Comparison of ENCODE assay signal across 8 cellular contexts in the genomic region with DNA sequence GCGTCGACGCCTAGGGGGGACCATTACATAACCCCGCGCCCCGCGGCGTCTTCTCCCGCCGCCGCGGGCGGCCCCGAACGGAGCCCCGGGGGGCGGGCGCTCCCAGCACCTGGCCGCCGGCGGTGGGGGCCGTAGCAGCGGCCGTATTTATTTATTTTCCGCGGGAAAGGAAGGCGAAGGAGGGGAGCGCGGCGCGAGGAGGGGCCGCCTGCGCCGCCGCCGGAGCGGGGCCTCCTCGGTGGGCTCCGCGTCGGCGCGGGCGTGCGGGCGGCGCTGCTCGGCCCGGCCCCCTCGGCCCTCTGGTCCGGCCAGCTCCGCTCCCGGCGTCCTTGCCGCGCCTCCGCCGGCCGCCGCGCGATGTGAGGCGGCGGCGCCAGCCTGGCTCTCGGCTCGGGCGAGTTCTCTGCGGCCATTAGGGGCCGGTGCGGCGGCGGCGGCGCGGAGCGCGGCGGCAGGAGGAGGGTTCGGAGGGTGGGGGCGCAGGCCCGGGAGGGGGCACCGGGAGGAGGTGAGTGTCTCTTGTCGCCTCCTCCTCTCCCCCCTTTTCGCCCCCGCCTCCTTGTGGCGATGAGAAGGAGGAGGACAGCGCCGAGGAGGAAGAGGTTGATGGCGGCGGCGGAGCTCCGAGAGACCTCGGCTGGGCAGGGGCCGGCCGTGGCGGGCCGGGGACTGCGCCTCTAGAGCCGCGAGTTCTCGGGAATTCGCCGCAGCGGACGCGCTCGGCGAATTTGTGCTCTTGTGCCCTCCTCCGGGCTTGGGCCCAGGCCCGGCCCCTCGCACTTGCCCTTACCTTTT. TPM values are rescaled to one million over a fixed set of nuclear protein-coding genes. Genes with fewer than 3 reads are reported as not detected.
DNase-seq lines count a peak whose midpoint lies in the region; ATAC-seq, FAIRE-seq and TF ChIP-seq lines count a peak whose summit lies in the region.

A gene (plus strand): TSS at position 570 of the 795 bp plus-strand sequence. CDS start 413 bp downstream, outside the sequence.

- peaks cover 40% of the 10 kb centered on the region for H3K4me1 Mint-ChIP-seq in dendritic cell treated with granulocyte-macrophage colony-stimulating factor and Interleukin-4, amounts not matched to agents 40 ng/mL and 50 ng/mL, for 4 days (ENCODE audit: low read depth)

- no peaks in the 10 kb centered on the region for H3K27me3 Mint-ChIP-seq in dendritic cell treated with granulocyte-macrophage colony-stimulating factor and Interleukin-4, amounts not matched to agents 40 ng/mL and 50 ng/mL, for 4 days

- H3K27me3 ChIP-seq in liver (ENCODE audit: control insufficient read depth in 4 of 4, insufficient read depth in 4 of 4, low read length in 3 of 4) = no peaks in the 10 kb centered on the region

- DNase-seq in A549 (ENCODE audit: low read depth in 1 of 2, low spot score in 1 of 2) = peak; percentile 73 to 88
- DNase-seq in NCI-H460 (ENCODE audit: extremely low read depth, low read depth) = peak; percentile 78
- peak; percentile 59 to 75 for DNase-seq in activated CD4-positive, alpha-beta T cell treated with anti-CD3 and anti-CD28 coated beads, Interleukin-2, amount 50 U/mL, for 24 hours (ENCODE audit: low read depth in 1 of 2, low spot score in 1 of 2)
- peak; percentile 85 for DNase-seq in stimulated activated CD4-positive, alpha-beta T cell treated with anti-CD3 and anti-CD28 coated beads, Interleukin-4, amount 100 ng/mL, for 24 hours

- TF ChIP-seq CTCF in A549 (IDR thresholded peaks at IDR 0.05) = no peak
- TF ChIP-seq CTCF in liver (IDR thresholded peaks at IDR 0.05; ENCODE audit: low read depth, low read length, missing input control) = peak; percentile 19

- no peaks in the 10 kb centered on the region for H3K9me3 Mint-ChIP-seq in dendritic cell treated with granulocyte-macrophage colony-stimulating factor and Interleukin-4, amounts not matched to agents 40 ng/mL and 50 ng/mL, for 4 days

- TF ChIP-seq EP300 in A549 (IDR thresholded peaks at IDR 0.05) = no peak

- no peaks in the 10 kb centered on the region for H3K9me3 ChIP-seq in A549
- H3K9me3 ChIP-seq in liver (ENCODE audit: control insufficient read depth in 4 of 4, low read length in 3 of 4) = no peaks in the 10 kb centered on the region

- H3K27ac ChIP-seq in A549 = peak within 1 kb of the TSS; percentile 99 to 100
- H3K27ac ChIP-seq in liver (ENCODE audit: low read depth in 1 of 2, low read length in 2 of 2) = peak within 1 kb of the TSS; percentile 99 to 100

- 0% methylated on average over 26 of the region's 112 CpGs for WGBS in A549 (ENCODE audit: missing lambda C conversion rate)
- under 1% methylated on average over 112 of the region's 112 CpGs for WGBS in liver

- POLR2A ChIA-PET in A549 (lab: Yijun Ruan, JAX) = interaction anchor here (0.5 to 4.6 kb wide), 3 partner anchors 70 to 583 kb away, joined by 5 to 32 read pairs (median 26); a partner anchor contains a TSS

- no peak for FAIRE-seq in A549 (lab: Jason Lieb, UNC)

- H3K9ac ChIP-seq in liver (ENCODE audit: low read depth in 1 of 2, low read length in 2 of 2) = peak within 1 kb of the TSS; percentile 91 to 98

- peak within 1 kb of the TSS; percentile 90 for H3K4me3 ChIP-seq in A549
- H3K4me3 ChIP-seq in liver (ENCODE audit: low read depth in 1 of 3, low read length in 3 of 3) = peak within 1 kb of the TSS; percentile 85 to 98 (median 90)

- peak within 1 kb of the TSS; percentile 100 for H3K4me3 Mint-ChIP-seq in dendritic cell treated with granulocyte-macrophage colony-stimulating factor and Interleukin-4, amounts not matched to agents 40 ng/mL and 50 ng/mL, for 4 days

- intact Hi-C loops in dendritic cell treated with granulocyte-macrophage colony-stimulating factor and Interleukin-4, amounts not matched to agents 40 ng/mL and 50 ng/mL, for 4 days (cut with micrococcal nuclease) = loop anchor here (5.0 kb wide), 2 partner anchors 125 to 170 kb away; no protein-coding TSS in a partner anchor

- H3K36me3 ChIP-seq in liver (ENCODE audit: control insufficient read depth in 4 of 4, insufficient read depth in 3 of 4, low read depth in 1 of 4, low read length in 3 of 4) = no peaks in the 10 kb centered on the region

- TF ChIP-seq POLR2A in A549 (IDR thresholded peaks at IDR 0.05; ENCODE audit: low read length) = no peak; the same call in 1 of the 2 replicates

- peak within 1 kb of the TSS; percentile 88 for H3K4me2 ChIP-seq in A549

- ATAC-seq in A549 (peak; percentile 67 to 70), GM18502 (IDR thresholded peaks at IDR 0.05; ENCODE audit: poor library complexity, unreplicated experiment) (peak; percentile 42), HG02943 (IDR thresholded peaks at IDR 0.05; ENCODE audit: low read depth, unreplicated experiment) (peak; percentile 33)

- peak within 1 kb of the TSS; percentile 100 for H3K27ac Mint-ChIP-seq in dendritic cell treated with granulocyte-macrophage colony-stimulating factor and Interleukin-4, amounts not matched to agents 40 ng/mL and 50 ng/mL, for 4 days

- peaks cover 46% of the 10 kb centered on the region for H3K36me3 Mint-ChIP-seq in dendritic cell treated with granulocyte-macrophage colony-stimulating factor and Interleukin-4, amounts not matched to agents 40 ng/mL and 50 ng/mL, for 4 days (ENCODE audit: low read depth)

- no peak for TF ChIP-seq RAD21 in A549 (conservative IDR thresholded peaks at IDR 0.05 in 1 of 2, IDR thresholded peaks at IDR 0.05 in 1 of 2)
- peak in 1 of 2 donors; percentile 34 for TF ChIP-seq RAD21 in liver (IDR thresholded peaks at IDR 0.05)

- H3K4me1 ChIP-seq in A549 (peaks cover 27% of the 10 kb centered on the region), liver (ENCODE audit: control insufficient read depth in 4 of 4, insufficient read depth in 4 of 4, low read length in 3 of 4) (peaks cover 8 to 46% (median 33%) of the 10 kb centered on the region in 4 donors)

- CTCF ChIA-PET in A549 (lab: Yijun Ruan, JAX) = interaction anchor here (0.6 to 3.1 kb wide), 4 partner anchors 14 to 235 kb away, joined by 3 to 13 read pairs (median 3); no protein-coding TSS in a partner anchor

TF ChIP-seq in A549, 52 proteins besides CTCF, POLR2A, EP300 and RAD21:
- TF ChIP-seq RCOR1 (IDR thresholded peaks at IDR 0.05; ENCODE audit: low read depth, low read length) (no peak), JUN (IDR thresholded peaks at IDR 0.05) (peak; percentile 1 to 74; a peak in 3 of 5 replicates), PHF8 (IDR thresholded peaks at IDR 0.05; ENCODE audit: borderline replicate concordance, low read depth) (peak; percentile 27; the same call in 1 of the 2 replicates), BHLHE40 (IDR thresholded peaks at IDR 0.05; ENCODE audit: low read depth, low read length) (no peak), FOXS1 (CRISPR knock-in tag; IDR thresholded peaks at IDR 0.05) (no peak), CEBPB (IDR thresholded peaks at IDR 0.05) (peak in 1 of 2 experiments; percentile 35; a peak in 1 of 4 replicates)
- TF ChIP-seq, protein P1, sequence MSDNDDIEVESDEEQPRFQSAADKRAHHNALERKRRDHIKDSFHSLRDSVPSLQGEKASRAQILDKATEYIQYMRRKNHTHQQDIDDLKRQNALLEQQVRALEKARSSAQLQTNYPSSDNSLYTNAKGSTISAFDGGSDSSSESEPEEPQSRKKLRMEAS (IDR thresholded peaks at IDR 0.05) = 0 out of 2 replicates have a peak, but pooled peaks have one; percentile 24
- TF ChIP-seq, protein P2, sequence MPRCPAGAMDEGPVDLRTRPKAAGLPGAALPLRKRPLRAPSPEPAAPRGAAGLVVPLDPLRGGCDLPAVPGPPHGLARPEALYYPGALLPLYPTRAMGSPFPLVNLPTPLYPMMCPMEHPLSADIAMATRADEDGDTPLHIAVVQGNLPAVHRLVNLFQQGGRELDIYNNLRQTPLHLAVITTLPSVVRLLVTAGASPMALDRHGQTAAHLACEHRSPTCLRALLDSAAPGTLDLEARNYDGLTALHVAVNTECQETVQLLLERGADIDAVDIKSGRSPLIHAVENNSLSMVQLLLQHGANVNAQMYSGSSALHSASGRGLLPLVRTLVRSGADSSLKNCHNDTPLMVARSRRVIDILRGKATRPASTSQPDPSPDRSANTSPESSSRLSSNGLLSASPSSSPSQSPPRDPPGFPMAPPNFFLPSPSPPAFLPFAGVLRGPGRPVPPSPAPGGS (IDR thresholded peaks at IDR 0.05) = peak; percentile 26; the same call in 1 of the 3 replicates

TF ChIP-seq in liver, 16 proteins besides CTCF, POLR2A, EP300 and RAD21 (continues in another document):
- TF ChIP-seq GABPA (IDR thresholded peaks at IDR 0.05 in 1 of 2, conservative IDR thresholded peaks at IDR 0.05 in 1 of 2) (no peak), JUND (IDR thresholded peaks at IDR 0.05) (no peak), FOXA2 (IDR thresholded peaks at IDR 0.05) (no peak)
- TF ChIP-seq, protein P3, sequence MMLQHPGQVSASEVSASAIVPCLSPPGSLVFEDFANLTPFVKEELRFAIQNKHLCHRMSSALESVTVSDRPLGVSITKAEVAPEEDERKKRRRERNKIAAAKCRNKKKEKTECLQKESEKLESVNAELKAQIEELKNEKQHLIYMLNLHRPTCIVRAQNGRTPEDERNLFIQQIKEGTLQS (IDR thresholded peaks at IDR 0.05) = no peak

RNA-seq across cellular contexts. Expression of the gene that starts here (rescaled TPM):
- 18.2 and 45.4 TPM in 2 replicates for polyA plus RNA-seq in A549 (2011; rRNA removed)
- 10.4 and 14.3 TPM in 2 replicates for polyA plus RNA-seq in A549 (2012; cell fraction: cytosol; rRNA removed)
- 27.2 and 32.8 TPM in 2 replicates for polyA plus RNA-seq in A549 (2012; cell fraction: nucleus; rRNA removed)
- 15.5 to 19.5 TPM (median 16.6 TPM) in 3 replicates for polyA plus RNA-seq in A549 (2017; fragmentation: RNase III; extraction: RNeasy Plus Mini Kit Qiagen cat#74134 plus additional on column Dnase treatment)
- 53.9 and 70.3 TPM in 2 replicates for polyA minus RNA-seq in A549 (2011; rRNA and poly(A)+ RNA removed)
- total RNA-seq in NCI-H460 (2014; rRNA removed; shearing (Covaris generic)) = 22.3 TPM in 2 replicates
- polyA plus RNA-seq in NCI-H460 (2014; cell fraction: nucleus; rRNA removed) = 3.6 and 54.3 TPM in 2 replicates
- total RNA-seq in liver = 10 to 100 TPM; 52.6 to 95.5 TPM
- polyA plus RNA-seq in liver = 10 to 100 TPM in 1 of 2 donors, 1 to 10 TPM in 1; 6.9 to 11.1 TPM

Comparison
In these comparisons a context has a peak if more than half of its experiments do, and no peak if none do; other contexts are left out.
1. Peak in every context shown above with its lines: DNase-seq, ATAC-seq, H3K4me3 ChIP-seq and H3K27ac ChIP-seq.